32 cellular contexts compared by ENCODE assay signal in the genomic region with DNA sequence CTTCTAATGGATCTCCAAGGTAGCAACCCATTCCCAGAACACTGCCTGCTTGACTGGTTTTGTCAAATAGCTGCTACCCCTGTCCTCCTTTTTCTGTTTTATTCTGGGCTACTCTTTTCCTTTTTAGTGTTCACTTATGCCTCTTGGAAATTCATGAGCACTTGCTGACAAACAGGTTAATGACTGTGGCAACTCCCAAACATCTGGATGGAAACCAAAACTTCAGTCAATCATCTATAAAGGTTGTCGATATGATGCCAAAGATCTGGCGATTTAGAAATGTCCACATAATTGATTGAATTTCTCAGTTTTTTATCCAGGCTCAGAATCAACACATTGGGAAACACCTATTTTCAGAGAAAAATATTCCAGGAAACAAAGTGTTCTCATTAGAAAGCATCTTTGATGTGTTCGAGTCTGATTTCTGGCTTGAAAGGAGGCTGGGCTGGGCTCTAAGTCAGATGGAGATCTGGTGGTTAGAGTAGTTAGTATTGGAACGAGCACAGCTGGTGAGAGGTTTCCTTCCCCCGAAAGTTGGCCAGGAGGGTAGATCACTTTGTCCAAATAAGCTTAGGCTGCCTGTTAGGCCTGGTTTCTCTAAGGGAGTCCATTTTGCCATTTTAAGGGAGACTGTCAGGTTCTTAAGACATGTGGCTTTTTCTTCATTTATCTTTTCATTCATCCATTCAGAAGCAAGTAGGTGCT. TPM values are rescaled to one million over a fixed set of nuclear protein-coding genes. Genes with fewer than 3 reads are reported as not detected.
"Had no signal": no experiment of that assay in that cellular context is flagged by ENCODE, and none has a peak within 500 bp of the region (broad histone marks: within the 10 kb centered on the region; RNA-seq: fewer than 3 reads in every experiment).

No MANE protein-coding gene starts in this region.

- H3K9me3 ChIP-seq: colonic mucosa, esophagus squamous epithelium, gastrocnemius medialis, heart right ventricle, left lung, lower lobe of right lung had no signal

- H3K4me3 ChIP-seq: colonic mucosa, esophagus squamous epithelium, gastrocnemius medialis, heart right ventricle, left lung, lower lobe of right lung had no signal

- H3K4me1 ChIP-seq: colonic mucosa, esophagus squamous epithelium, gastrocnemius medialis, heart right ventricle, left lung, lower lobe of right lung had no signal

- H3K9me3 Mint-ChIP-seq: dendritic cell treated with granulocyte-macrophage colony-stimulating factor and Interleukin-4, amounts not matched to agents 40 ng/mL and 50 ng/mL, for 4 days; effector memory CD8-positive, alpha-beta T cell; endodermal cell; immature natural killer cell had no signal

- H3K36me3 Mint-ChIP-seq: immature natural killer cell had no signal

- DNase-seq: colonic mucosa; cortex of kidney; effector CD8-positive, alpha-beta T cell; effector memory CD8-positive, alpha-beta T cell; endodermal cell; erythroblast; esophagus squamous epithelium; foreskin fibroblast; foreskin melanocyte; gastrocnemius medialis; glutamatergic neuron; head of caudate nucleus; heart right ventricle; hypothalamus; immature natural killer cell; islet precursor cell; kidney; kidney glomerular epithelial cell; left colon; left lung; left ventricle myocardium superior; lower lobe of right lung; mesenchymal stem cell; midbrain had no signal

- H3K27ac ChIP-seq: colonic mucosa, epithelial cell of prostate, esophagus squamous epithelium, gastrocnemius medialis, heart right ventricle, left lung, lower lobe of right lung had no signal

- ATAC-seq: effector memory CD8-positive, alpha-beta T cell; esophagus mucosa; gastrocnemius medialis; heart right ventricle; left colon; left lung; left ventricle myocardium superior; lower lobe of right lung had no signal

- H3K27ac Mint-ChIP-seq: dendritic cell treated with granulocyte-macrophage colony-stimulating factor and Interleukin-4, amounts not matched to agents 40 ng/mL and 50 ng/mL, for 4 days; effector memory CD8-positive, alpha-beta T cell; endodermal cell; immature natural killer cell had no signal

- H3K4me1 Mint-ChIP-seq: immature natural killer cell had no signal

- H3K4me3 Mint-ChIP-seq: dendritic cell treated with granulocyte-macrophage colony-stimulating factor and Interleukin-4, amounts not matched to agents 40 ng/mL and 50 ng/mL, for 4 days; effector memory CD8-positive, alpha-beta T cell; endodermal cell; immature natural killer cell had no signal

- H3K36me3 ChIP-seq: colonic mucosa, esophagus squamous epithelium, gastrocnemius medialis, heart right ventricle, left lung, lower lobe of right lung had no signal

RNA-seq across cellular contexts. Expression of gene PAX2, which starts 17.8 kb away (rescaled TPM):
- total RNA-seq: dermis microvascular lymphatic vessel endothelial cell, esophagus mucosa, esophagus squamous epithelium, gastrocnemius medialis, heart right ventricle, left colon, left lung, left ventricle myocardium superior, lower leg skin, lower lobe of right lung, lung microvascular endothelial cell, mononuclear cell, mucosa of gallbladder had no signal
- polyA plus RNA-seq: heart right ventricle, immature natural killer cell had no signal
